ENCODE assay signal across 10 cellular contexts in the genomic region with DNA sequence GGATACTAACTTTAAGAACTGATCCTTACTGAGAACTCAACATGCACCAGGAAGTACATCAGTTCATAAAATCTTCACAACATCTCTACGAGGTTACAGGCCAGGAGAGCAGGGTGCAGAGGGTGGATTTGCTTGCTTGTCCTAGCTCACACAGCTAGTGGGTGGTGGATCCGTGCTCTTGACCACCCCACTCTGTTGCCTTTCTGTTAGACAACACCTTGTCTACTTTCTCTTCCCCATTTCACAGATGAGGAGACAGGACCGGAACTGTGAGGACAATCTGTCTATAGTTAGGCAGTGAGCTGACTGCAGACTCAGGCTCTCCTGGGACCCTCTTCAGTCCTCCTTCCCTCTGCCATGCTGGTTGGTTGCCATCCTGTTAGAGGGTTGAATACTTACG.
DNase-seq lines count a peak whose midpoint lies in the region; ATAC-seq and TF ChIP-seq lines count a peak whose summit lies in the region.
"Had no signal": no experiment of that assay in that cellular context is flagged by ENCODE, and none has a peak within 500 bp of the region (broad histone marks: within the 10 kb centered on the region; RNA-seq: fewer than 3 reads in every experiment).

No MANE protein-coding gene starts in this region.

- intact Hi-C loops in stomach (cut with DNase I; ENCODE audit: low total_unique reads) (no loop called here), colonic mucosa (cut with DNase I) (no loop called here)

- no peaks in the 10 kb centered on the region for H3K36me3 Mint-ChIP-seq in activated naive CD8-positive, alpha-beta T cell treated with anti-CD3 and anti-CD28 coated beads, Interleukin-2, amount 50 U/mL, for 24 hours (ENCODE audit: low read depth)
- H3K36me3 Mint-ChIP-seq: activated naive CD4-positive, alpha-beta T cell treated with anti-CD3 and anti-CD28 coated beads, Interleukin-2, amount 10 ng/mL, durations not matched to agents 7 days and 5 days had no signal

- H3K9me3 ChIP-seq in Peyer's patch (no peaks in the 10 kb centered on the region), stomach (no peaks in the 10 kb centered on the region), colonic mucosa (no peaks in the 10 kb centered on the region)

- peak overlapping the region in 2 of 4 donors; percentile 48 to 74 for H3K27ac ChIP-seq in Peyer's patch
- peak overlapping the region in 3 of 5 donors; percentile 67 to 82 (median 80) for H3K27ac ChIP-seq in stomach
- H3K27ac ChIP-seq in colonic mucosa, result no peak overlapping the region

- DNase-seq in Peyer's patch, result peak in 2 of 3 donors; percentile 76 to 81
- no peak for DNase-seq in stomach
- DNase-seq in colonic mucosa, result no peak
- no peak for DNase-seq in activated naive CD8-positive, alpha-beta T cell treated with anti-CD3 and anti-CD28 coated beads, Interleukin-2, amount 50 U/mL, for 24 hours
- no peak for DNase-seq in foreskin fibroblast
- DNase-seq: activated naive CD4-positive, alpha-beta T cell treated with anti-CD3 and anti-CD28 coated beads, Interleukin-2, amount 10 ng/mL, durations not matched to agents 7 days and 5 days; nucleus accumbens had no signal

- 73 to 83% (median 77%) methylated on average over 4 of the region's 4 CpGs for WGBS in stomach, 5 donors

- TF ChIP-seq CTCF in Peyer's patch (IDR thresholded peaks at IDR 0.05) (no peak), stomach (IDR thresholded peaks at IDR 0.05) (no peak), colonic mucosa (IDR thresholded peaks at IDR 0.05) (no peak), foreskin fibroblast (IDR thresholded peaks at IDR 0.05; ENCODE audit: low read depth, low read length) (no peak)

- H3K27ac Mint-ChIP-seq in activated naive CD8-positive, alpha-beta T cell treated with anti-CD3 and anti-CD28 coated beads, Interleukin-2, amount 50 U/mL, for 24 hours, result no peak overlapping the region
- H3K27ac Mint-ChIP-seq: stimulated activated naive CD8-positive, alpha-beta T cell treated with anti-CD3 and anti-CD28 coated beads, Interleukin-15, Interleukin-2, amounts not matched to agents 100 ng/mL and 50 ng/mL, for 24 hours had no signal

- TF ChIP-seq POLR2A in Peyer's patch (IDR thresholded peaks at IDR 0.05), result no peak
- TF ChIP-seq POLR2A in stomach (IDR thresholded peaks at IDR 0.05), result no peak

- H3K4me3 ChIP-seq in Peyer's patch (no peak overlapping the region), stomach (no peak overlapping the region), colonic mucosa (no peak overlapping the region), foreskin fibroblast (ENCODE audit: low read depth in 1 of 2, low read length in 2 of 2) (no peak overlapping the region)

- peaks cover 15% of the 10 kb centered on the region for H3K4me1 Mint-ChIP-seq in activated naive CD8-positive, alpha-beta T cell treated with anti-CD3 and anti-CD28 coated beads, Interleukin-2, amount 50 U/mL, for 24 hours
- H3K4me1 Mint-ChIP-seq: activated naive CD4-positive, alpha-beta T cell treated with anti-CD3 and anti-CD28 coated beads, Interleukin-2, amount 10 ng/mL, durations not matched to agents 7 days and 5 days had no signal

- H3K4me1 ChIP-seq in Peyer's patch, result peaks cover 3 to 37% (median 28%) of the 10 kb centered on the region in 4 donors
- peaks cover 50 to 61% (median 61%) of the 10 kb centered on the region in 4 donors for H3K4me1 ChIP-seq in stomach
- no peaks in the 10 kb centered on the region for H3K4me1 ChIP-seq in colonic mucosa

- H3K27me3 Mint-ChIP-seq in activated naive CD8-positive, alpha-beta T cell treated with anti-CD3 and anti-CD28 coated beads, Interleukin-2, amount 50 U/mL, for 24 hours, result peaks cover 2% of the 10 kb centered on the region
- H3K27me3 Mint-ChIP-seq: stimulated activated naive CD8-positive, alpha-beta T cell treated with anti-CD3 and anti-CD28 coated beads, Interleukin-15, Interleukin-2, amounts not matched to agents 100 ng/mL and 50 ng/mL, for 24 hours had no signal

- H3K36me3 ChIP-seq in Peyer's patch (no peaks in the 10 kb centered on the region), stomach (no peaks in the 10 kb centered on the region), colonic mucosa (no peaks in the 10 kb centered on the region)

- H3K27me3 ChIP-seq in Peyer's patch (no peaks in the 10 kb centered on the region), stomach (no peaks in the 10 kb centered on the region), colonic mucosa (no peaks in the 10 kb centered on the region)

- H3K4me3 Mint-ChIP-seq in activated naive CD8-positive, alpha-beta T cell treated with anti-CD3 and anti-CD28 coated beads, Interleukin-2, amount 50 U/mL, for 24 hours, result no peak overlapping the region
- H3K4me3 Mint-ChIP-seq: activated naive CD4-positive, alpha-beta T cell treated with anti-CD3 and anti-CD28 coated beads, Interleukin-2, amount 10 ng/mL, durations not matched to agents 7 days and 5 days; stimulated activated naive CD8-positive, alpha-beta T cell treated with anti-CD3 and anti-CD28 coated beads, Interleukin-15, Interleukin-2, amounts not matched to agents 100 ng/mL and 50 ng/mL, for 24 hours had no signal

- TF ChIP-seq EP300 in stomach (IDR thresholded peaks at IDR 0.05), result no peak

- ATAC-seq in GM19324 (IDR thresholded peaks at IDR 0.05; ENCODE audit: low FRiP score, unreplicated experiment), result peak; percentile 80
- peak; percentile 89 for ATAC-seq in HG02938 (IDR thresholded peaks at IDR 0.05; ENCODE audit: unreplicated experiment)
- no peak for ATAC-seq in activated naive CD8-positive, alpha-beta T cell treated with anti-CD3 and anti-CD28 coated beads, Interleukin-2, amount 50 U/mL, for 24 hours

- no peak overlapping the region for H3K9ac ChIP-seq in colonic mucosa (ENCODE audit: low read depth in 2 of 2, low read length in 2 of 2)

- H3K9me3 Mint-ChIP-seq in activated naive CD8-positive, alpha-beta T cell treated with anti-CD3 and anti-CD28 coated beads, Interleukin-2, amount 50 U/mL, for 24 hours, result no peaks in the 10 kb centered on the region
- H3K9me3 Mint-ChIP-seq: activated naive CD4-positive, alpha-beta T cell treated with anti-CD3 and anti-CD28 coated beads, Interleukin-2, amount 10 ng/mL, durations not matched to agents 7 days and 5 days; stimulated activated naive CD8-positive, alpha-beta T cell treated with anti-CD3 and anti-CD28 coated beads, Interleukin-15, Interleukin-2, amounts not matched to agents 100 ng/mL and 50 ng/mL, for 24 hours had no signal

Comparison
In these comparisons a context has a peak if more than half of its experiments do, and no peak if none do; other contexts are left out.
1. DNase-seq: peak in Peyer's patch (2 of 3); none in stomach (single experiment), colonic mucosa (single experiment), activated naive CD8-positive, alpha-beta T cell treated with anti-CD3 and anti-CD28 coated beads, Interleukin-2, amount 50 U/mL, for 24 hours (single experiment) and foreskin fibroblast (0 of 2).